Comparison of ENCODE assay signal across 1 cellular context in genomic region chr2:23286031-23286764, GRCh38.
TF ChIP-seq lines count a peak whose summit lies in the region.

No MANE protein-coding gene starts in this region.

TF ChIP-seq in SK-N-SH, 30 proteins besides CTCF, POLR2A, EP300 and RAD21 (continued from another document):
- no peak for TF ChIP-seq REST (IDR thresholded peaks at IDR 0.05; ENCODE audit: low read depth, low read length)
- no peak for TF ChIP-seq RFX5 (IDR thresholded peaks at IDR 0.05; ENCODE audit: low read length)
- TF ChIP-seq CHD2 (IDR thresholded peaks at IDR 0.05; ENCODE audit: low read length, partially characterized antibody) = no peak
- no peak for TF ChIP-seq MXI1 (IDR thresholded peaks at IDR 0.05; ENCODE audit: low read depth, low read length)
- no peak for TF ChIP-seq NRF1 (IDR thresholded peaks at IDR 0.05; ENCODE audit: low read depth, low read length)
- TF ChIP-seq IRF3 (IDR thresholded peaks at IDR 0.05; ENCODE audit: low read depth, low read length) = no peak
- no peak for TF ChIP-seq ZBTB33 (IDR thresholded peaks at IDR 0.05; ENCODE audit: borderline replicate concordance, low read depth)
- no peak for TF ChIP-seq GABPA (IDR thresholded peaks at IDR 0.05; ENCODE audit: low read depth)
- TF ChIP-seq YY1 (IDR thresholded peaks at IDR 0.05; ENCODE audit: low read depth) = no peak
- TF ChIP-seq SMC3 (IDR thresholded peaks at IDR 0.05; ENCODE audit: low read depth, low read length) = no peak
- TF ChIP-seq MEF2A (IDR thresholded peaks at IDR 0.05; ENCODE audit: borderline replicate concordance, low read depth) = no peak
